Comparison of ENCODE assay signal across 1 cellular context in genomic region chr6:56814308-56814707, GRCh38.
A peak's percentile ranks its signal among the peaks of the same experiment; 100 is the strongest.
TF ChIP-seq lines count a peak whose summit lies in the region.

No MANE protein-coding gene starts in this region.

TF ChIP-seq in GM12878, 131 proteins besides CTCF, POLR2A, EP300 and RAD21 (continued from another document and continues in another):
- TF ChIP-seq MAX (IDR thresholded peaks at IDR 0.05; ENCODE audit: low read depth, low read length), result no peak
- TF ChIP-seq KAT2A (conservative IDR thresholded peaks at IDR 0.05; ENCODE audit: control insufficient read depth, low read depth, low read length), result no peak
- no peak for TF ChIP-seq IRF3 (IDR thresholded peaks at IDR 0.05)
- TF ChIP-seq SMAD5 (IDR thresholded peaks at IDR 0.05; ENCODE audit: low read depth), result no peak
- TF ChIP-seq SRF (IDR thresholded peaks at IDR 0.05; ENCODE audit: low read depth in 2 of 2, low read length in 2 of 2), result no peak
- no peak for TF ChIP-seq USF2 (IDR thresholded peaks at IDR 0.05; ENCODE audit: borderline replicate concordance, low read depth, low read length)
- TF ChIP-seq NBN (IDR thresholded peaks at IDR 0.05), result no peak
- TF ChIP-seq SMARCA5 (IDR thresholded peaks at IDR 0.05), result no peak; the same call in 1 of the 2 replicates
- TF ChIP-seq MYB (IDR thresholded peaks at IDR 0.05; ENCODE audit: borderline replicate concordance, low read depth, low read length), result no peak
- TF ChIP-seq ZBTB33 (IDR thresholded peaks at IDR 0.05), result no peak
- peak; percentile 73; the same call in 1 of the 2 replicates for TF ChIP-seq MEF2A (IDR thresholded peaks at IDR 0.05; ENCODE audit: insufficient read depth, low read depth, low read length)
- no peak for TF ChIP-seq KDM1A (IDR thresholded peaks at IDR 0.05; ENCODE audit: borderline replicate concordance)
- no peak for TF ChIP-seq PAX8 (IDR thresholded peaks at IDR 0.05)
- no peak for TF ChIP-seq SREBF1 (IDR thresholded peaks at IDR 0.05; ENCODE audit: low read length)
- TF ChIP-seq MXI1 (IDR thresholded peaks at IDR 0.05; ENCODE audit: low read depth, low read length), result no peak
- TF ChIP-seq RCOR1 (conservative IDR thresholded peaks at IDR 0.05; ENCODE audit: low read depth, low read length), result no peak
- TF ChIP-seq NR2C2 (IDR thresholded peaks at IDR 0.05; ENCODE audit: borderline replicate concordance, control insufficient read depth, insufficient read length, low read depth), result no peak
- TF ChIP-seq CUX1 (IDR thresholded peaks at IDR 0.05; ENCODE audit: insufficient replicate concordance, low read depth, low read length), result no peak
- no peak for TF ChIP-seq BCL11A (IDR thresholded peaks at IDR 0.05; ENCODE audit: low read depth, low read length)
- TF ChIP-seq YY1 (IDR thresholded peaks at IDR 0.05; ENCODE audit: low read depth, low read length), result no peak
- TF ChIP-seq, protein P1, sequence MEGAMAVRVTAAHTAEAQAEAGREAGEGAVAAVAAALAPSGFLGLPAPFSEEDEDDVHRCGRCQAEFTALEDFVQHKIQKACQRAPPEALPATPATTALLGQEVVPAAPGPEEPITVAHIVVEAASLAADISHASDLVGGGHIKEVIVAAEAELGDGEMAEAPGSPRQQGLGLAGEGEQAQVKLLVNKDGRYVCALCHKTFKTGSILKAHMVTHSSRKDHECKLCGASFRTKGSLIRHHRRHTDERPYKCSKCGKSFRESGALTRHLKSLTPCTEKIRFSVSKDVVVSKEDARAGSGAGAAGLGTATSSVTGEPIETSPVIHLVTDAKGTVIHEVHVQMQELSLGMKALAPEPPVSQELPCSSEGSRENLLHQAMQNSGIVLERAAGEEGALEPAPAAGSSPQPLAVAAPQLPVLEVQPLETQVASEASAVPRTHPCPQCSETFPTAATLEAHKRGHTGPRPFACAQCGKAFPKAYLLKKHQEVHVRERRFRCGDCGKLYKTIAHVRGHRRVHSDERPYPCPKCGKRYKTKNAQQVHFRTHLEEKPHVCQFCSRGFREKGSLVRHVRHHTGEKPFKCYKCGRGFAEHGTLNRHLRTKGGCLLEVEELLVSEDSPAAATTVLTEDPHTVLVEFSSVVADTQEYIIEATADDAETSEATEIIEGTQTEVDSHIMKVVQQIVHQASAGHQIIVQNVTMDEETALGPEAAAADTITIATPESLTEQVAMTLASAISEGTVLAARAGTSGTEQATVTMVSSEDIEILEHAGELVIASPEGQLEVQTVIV (IDR thresholded peaks at IDR 0.05; ENCODE audit: borderline replicate concordance, partially characterized antibody), result no peak
- no peak for TF ChIP-seq ZNF207 (IDR thresholded peaks at IDR 0.05; ENCODE audit: borderline replicate concordance)
- TF ChIP-seq CEBPB (IDR thresholded peaks at IDR 0.05; ENCODE audit: borderline replicate concordance in 1 of 2, low read depth in 2 of 2, low read length in 2 of 2), result 0 out of 4 replicates have a peak, but pooled peaks of 1 of the 2 experiments have one; percentile 36
- TF ChIP-seq WRNIP1 (IDR thresholded peaks at IDR 0.05; ENCODE audit: borderline replicate concordance, low read depth, low read length), result no peak
- peak; percentile 63 for TF ChIP-seq MEF2B (IDR thresholded peaks at IDR 0.05; ENCODE audit: partially characterized antibody, poor library complexity, severe bottlenecking)
- no peak for TF ChIP-seq E2F4 (IDR thresholded peaks at IDR 0.05; ENCODE audit: low read depth, low read length)
- TF ChIP-seq HCFC1 (IDR thresholded peaks at IDR 0.05; ENCODE audit: low read length), result no peak
- TF ChIP-seq SKIL (IDR thresholded peaks at IDR 0.05; ENCODE audit: low read depth, poor library complexity, severe bottlenecking), result peak; percentile 14
- no peak for TF ChIP-seq GABPA (IDR thresholded peaks at IDR 0.05; ENCODE audit: low read depth)
- no peak for TF ChIP-seq POU2F2 (IDR thresholded peaks at IDR 0.05; ENCODE audit: borderline replicate concordance, low read depth, low read length)
- no peak for TF ChIP-seq ZNF687 (IDR thresholded peaks at IDR 0.05)
- TF ChIP-seq, protein P2, sequence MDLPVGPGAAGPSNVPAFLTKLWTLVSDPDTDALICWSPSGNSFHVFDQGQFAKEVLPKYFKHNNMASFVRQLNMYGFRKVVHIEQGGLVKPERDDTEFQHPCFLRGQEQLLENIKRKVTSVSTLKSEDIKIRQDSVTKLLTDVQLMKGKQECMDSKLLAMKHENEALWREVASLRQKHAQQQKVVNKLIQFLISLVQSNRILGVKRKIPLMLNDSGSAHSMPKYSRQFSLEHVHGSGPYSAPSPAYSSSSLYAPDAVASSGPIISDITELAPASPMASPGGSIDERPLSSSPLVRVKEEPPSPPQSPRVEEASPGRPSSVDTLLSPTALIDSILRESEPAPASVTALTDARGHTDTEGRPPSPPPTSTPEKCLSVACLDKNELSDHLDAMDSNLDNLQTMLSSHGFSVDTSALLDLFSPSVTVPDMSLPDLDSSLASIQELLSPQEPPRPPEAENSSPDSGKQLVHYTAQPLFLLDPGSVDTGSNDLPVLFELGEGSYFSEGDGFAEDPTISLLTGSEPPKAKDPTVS (IDR thresholded peaks at IDR 0.05; ENCODE audit: low read depth, low read length), result no peak
